In genomic region chr11:124953753-124954624, GRCh38 we compare ENCODE assay signal across 8 cellular contexts. TPM values are rescaled to one million over a fixed set of nuclear protein-coding genes. Genes with fewer than 3 reads are reported as not detected.
DNase-seq lines count a peak whose midpoint lies in the region; ATAC-seq and TF ChIP-seq lines count a peak whose summit lies in the region.

Gene CCDC15, plus strand, starts transcription at chr11:124954202. Its CDS starts 531 bp downstream, at chr11:124954733.

- peaks cover 14% of the 10 kb centered on the region for H3K27me3 ChIP-seq in iPS-18a (ENCODE audit: control insufficient read depth, insufficient read depth, low read length)
- H3K27me3 ChIP-seq in skeletal muscle satellite cell (ENCODE audit: control insufficient read depth, insufficient read depth, low read length), result no peaks in the 10 kb centered on the region

- in situ Hi-C loops in T47D (cut with HindIII; ENCODE audit: low pct_unique_long_range_greater_than_20kb, low sequenced_read_pairs), result no loop called here

- DNase-seq in A172 (ENCODE audit: low spot score), result peak; percentile 92
- peak; percentile 76 for DNase-seq in NCI-H2107 treated with DMSO at 0.1 percent for 48 hours (lab: John Stamatoyannopoulos, UW; ENCODE audit: unreplicated experiment)
- DNase-seq in UCSD-AML1 (lab: John Stamatoyannopoulos, UW; ENCODE audit: unreplicated experiment), result peak; percentile 96
- DNase-seq in T47D (ENCODE audit: low read depth in 1 of 2, low spot score in 1 of 2), result peak; percentile 96 to 100

- H3K4me3 ChIP-seq in iPS-18a (ENCODE audit: low read length), result peak within 1 kb of the TSS; percentile 71
- H3K4me3 ChIP-seq in skeletal muscle satellite cell (ENCODE audit: low read length), result peak within 1 kb of the TSS; percentile 80

- H3K27ac ChIP-seq in iPS-18a (ENCODE audit: low read length), result peak within 1 kb of the TSS; percentile 10

- H3K36me3 ChIP-seq in iPS-18a (ENCODE audit: control insufficient read depth, low read depth, low read length) (no peaks in the 10 kb centered on the region), skeletal muscle satellite cell (ENCODE audit: insufficient read depth, low read length) (no peaks in the 10 kb centered on the region)

- H3K9me3 ChIP-seq in iPS-18a (ENCODE audit: control insufficient read depth, low read depth, low read length) (no peaks in the 10 kb centered on the region), skeletal muscle satellite cell (replicated peaks; ENCODE audit: low read length) (no peaks in the 10 kb centered on the region)

- H3K4me2 ChIP-seq in skeletal muscle satellite cell (ENCODE audit: low read length), result peak within 1 kb of the TSS; percentile 92

- peaks cover 12% of the 10 kb centered on the region for H3K4me1 ChIP-seq in iPS-18a (ENCODE audit: control insufficient read depth, low read depth, low read length)
- H3K4me1 ChIP-seq in skeletal muscle satellite cell (ENCODE audit: control insufficient read depth, insufficient read depth, low read length), result peaks cover 15% of the 10 kb centered on the region

- peak within 1 kb of the TSS; percentile 53 for H3K9ac ChIP-seq in iPS-18a (ENCODE audit: low read length)
- H3K9ac ChIP-seq in skeletal muscle satellite cell (ENCODE audit: low read depth, low read length), result peak within 1 kb of the TSS; percentile 85

- peak; percentile 93 for TF ChIP-seq POLR2A in GM18526 (IDR thresholded peaks at IDR 0.05; ENCODE audit: extremely low read depth, insufficient read length)

- ATAC-seq in HG03064 (IDR thresholded peaks at IDR 0.05; ENCODE audit: low read depth, unreplicated experiment), result peak; percentile 99

RNA-seq across cellular contexts. Expression of gene CCDC15, which starts in this region (rescaled TPM):
- 3.7 and 4.1 TPM in 2 replicates for total RNA-seq in A172 (2014; rRNA removed; shearing (Covaris generic))
- 3.0 and 3.1 TPM in 2 replicates for total RNA-seq in skeletal muscle satellite cell (2012; rRNA removed)

Comparison
In these comparisons a context has a peak if more than half of its experiments do, and no peak if none do; other contexts are left out.
1. Peak in every context shown above with its lines: DNase-seq, ATAC-seq, H3K4me3 ChIP-seq and H3K27ac ChIP-seq.